ENCODE assay signal across 1 cellular context in genomic region chr21:43775795-43776430, GRCh38.
TF ChIP-seq lines count a peak whose summit lies in the region.

Gene CSTB, minus strand, starts transcription at chr21:43776308. Its CDS starts 39 bp downstream, at chr21:43776269.

TF ChIP-seq in HepG2, 621 proteins besides CTCF, POLR2A, EP300 and RAD21 (continued from another document and continues in another):
- TF ChIP-seq MTERF4 (CRISPR knock-in tag; IDR thresholded peaks at IDR 0.05) (peak; percentile 91; the same call in 1 of the 2 replicates), ZNF576 (CRISPR knock-in tag; IDR thresholded peaks at IDR 0.05) (no peak), ZKSCAN8 (CRISPR knock-in tag; IDR thresholded peaks at IDR 0.05; ENCODE audit: borderline replicate concordance) (no peak), KLF11 (CRISPR knock-in tag; IDR thresholded peaks at IDR 0.05) (no peak), MED8 (CRISPR knock-in tag; IDR thresholded peaks at IDR 0.05; ENCODE audit: insufficient replicate concordance) (no peak), MAFF (IDR thresholded peaks at IDR 0.05; ENCODE audit: low read depth, low read length) (no peak), ARID3A (IDR thresholded peaks at IDR 0.05; ENCODE audit: low read depth, low read length) (no peak), CSRNP1 (CRISPR knock-in tag; IDR thresholded peaks at IDR 0.05) (no peak), AHDC1 (CRISPR knock-in tag; IDR thresholded peaks at IDR 0.05; ENCODE audit: borderline replicate concordance) (no peak), SRF (IDR thresholded peaks at IDR 0.05; ENCODE audit: low read depth, low read length) (no peak), MAX (IDR thresholded peaks at IDR 0.05) (no peak; the same call in 1 of the 2 replicates), ZNF761 (CRISPR knock-in tag; conservative IDR thresholded peaks at IDR 0.05) (peak; percentile 71; the same call in 1 of the 2 replicates), UBTF (CRISPR knock-in tag; IDR thresholded peaks at IDR 0.05) (peak; percentile 89; the same call in 1 of the 2 replicates), TFE3 (CRISPR knock-in tag; IDR thresholded peaks at IDR 0.05) (peak; percentile 62), ZNF883 (CRISPR knock-in tag; IDR thresholded peaks at IDR 0.05; ENCODE audit: not compliant biosample characterization) (peak; percentile 83), TARDBP (CRISPR knock-in tag; IDR thresholded peaks at IDR 0.05) (no peak), TEF (CRISPR knock-in tag; IDR thresholded peaks at IDR 0.05) (peak; percentile 72), SP4 (CRISPR knock-in tag; IDR thresholded peaks at IDR 0.05) (peak; percentile 52; the same call in 1 of the 2 replicates), ZSCAN21 (CRISPR knock-in tag; IDR thresholded peaks at IDR 0.05; ENCODE audit: borderline replicate concordance) (no peak; the same call in 1 of the 2 replicates), NKX3-1 (CRISPR knock-in tag; IDR thresholded peaks at IDR 0.05) (no peak; the same call in 1 of the 2 replicates), HDAC2 (CRISPR knock-in tag; IDR thresholded peaks at IDR 0.05) (peak; percentile 12; the same call in 1 of the 2 replicates), DNMT3B (CRISPR knock-in tag; conservative IDR thresholded peaks at IDR 0.05) (no peak), TGIF2 (CRISPR knock-in tag; IDR thresholded peaks at IDR 0.05) (peak; percentile 28; the same call in 1 of the 2 replicates), HINFP (CRISPR knock-in tag; IDR thresholded peaks at IDR 0.05; ENCODE audit: low read depth) (no peak), STAG1 (CRISPR knock-in tag; IDR thresholded peaks at IDR 0.05) (no peak), ELF4 (CRISPR knock-in tag; IDR thresholded peaks at IDR 0.05; ENCODE audit: borderline replicate concordance) (no peak), IKZF4 (CRISPR knock-in tag; IDR thresholded peaks at IDR 0.05; ENCODE audit: borderline replicate concordance, low read depth, not compliant biosample characterization) (no peak), SNRNP70 (IDR thresholded peaks at IDR 0.05; ENCODE audit: low read depth, low read length) (no peak), ZBTB3 (CRISPR knock-in tag; IDR thresholded peaks at IDR 0.05; ENCODE audit: borderline replicate concordance, low read depth) (0 out of 2 replicates have a peak, but pooled peaks have one; percentile 69), PBX3 (CRISPR knock-in tag; IDR thresholded peaks at IDR 0.05; ENCODE audit: borderline replicate concordance) (no peak), RFXAP (CRISPR knock-in tag; IDR thresholded peaks at IDR 0.05; ENCODE audit: borderline replicate concordance) (no peak), PAWR (CRISPR knock-in tag; IDR thresholded peaks at IDR 0.05; ENCODE audit: borderline replicate concordance) (no peak), TMF1 (CRISPR knock-in tag; IDR thresholded peaks at IDR 0.05; ENCODE audit: low read depth) (0 out of 2 replicates have a peak, but pooled peaks have one; percentile 27), ETV5 (CRISPR knock-in tag; IDR thresholded peaks at IDR 0.05; ENCODE audit: borderline replicate concordance) (no peak), ZNF703 (CRISPR knock-in tag; IDR thresholded peaks at IDR 0.05; ENCODE audit: borderline replicate concordance) (no peak), ZNF746 (CRISPR knock-in tag; IDR thresholded peaks at IDR 0.05) (no peak), TIGD3 (CRISPR knock-in tag; IDR thresholded peaks at IDR 0.05; ENCODE audit: borderline replicate concordance) (no peak), CC2D1A (CRISPR knock-in tag; IDR thresholded peaks at IDR 0.05) (no peak), ZFP1 (CRISPR knock-in tag; IDR thresholded peaks at IDR 0.05) (no peak), ZNF652 (CRISPR knock-in tag; IDR thresholded peaks at IDR 0.05; ENCODE audit: borderline replicate concordance, low read depth) (no peak)
